In genomic region chr9:124277420-124277819, GRCh38 we compare ENCODE assay signal across 13 cellular contexts.
"Had no signal": no experiment of that assay in that cellular context is flagged by ENCODE, and none has a peak within 500 bp of the region (broad histone marks: within the 10 kb centered on the region; RNA-seq: fewer than 3 reads in every experiment).

No MANE protein-coding gene starts in this region.

- ATAC-seq: activated CD8-positive, alpha-beta T cell treated with anti-CD3 and anti-CD28 coated beads, Interleukin-2, amount 10 ng/mL, durations not matched to agents 7 days and 5 days; heart left ventricle; left lung; T-cell had no signal

- H3K9me3 ChIP-seq: heart left ventricle, left lung, transverse colon had no signal

- H3K27ac ChIP-seq: heart left ventricle, transverse colon, WERI-Rb-1 had no signal

- DNase-seq: activated CD4-positive, alpha-beta T cell treated with anti-CD3 and anti-CD28 coated beads for 48 hours; activated CD8-positive, alpha-beta memory T cell treated with anti-CD3 and anti-CD28 coated beads, Interleukin-2, amount 50 U/mL, for 48 hours; activated CD8-positive, alpha-beta T cell treated with anti-CD3 and anti-CD28 coated beads, Interleukin-2, amount 10 ng/mL, durations not matched to agents 7 days and 5 days; activated naive CD4-positive, alpha-beta T cell; aorta; foreskin melanocyte; heart left ventricle; left lung; posterior cingulate gyrus; stimulated activated CD4-positive, alpha-beta T cell treated with anti-CD3 and anti-CD28 coated beads, Interleukin-4, amount 100 ng/mL, for 4 hours; T-cell; transverse colon; WERI-Rb-1 had no signal

- H3K27me3 Mint-ChIP-seq: T-cell had no signal

- H3K27me3 ChIP-seq: heart left ventricle, left lung, transverse colon had no signal

- H3K9me3 Mint-ChIP-seq: T-cell had no signal

- H3K27ac Mint-ChIP-seq: T-cell had no signal

- H3K4me3 ChIP-seq: heart left ventricle, left lung, transverse colon had no signal

- H3K36me3 ChIP-seq: transverse colon had no signal

- H3K4me3 Mint-ChIP-seq: activated CD8-positive, alpha-beta T cell treated with anti-CD3 and anti-CD28 coated beads, Interleukin-2, amount 10 ng/mL, durations not matched to agents 7 days and 5 days; T-cell had no signal

- H3K36me3 Mint-ChIP-seq: T-cell had no signal
